Comparison of ENCODE assay signal across 8 cellular contexts in the genomic region with DNA sequence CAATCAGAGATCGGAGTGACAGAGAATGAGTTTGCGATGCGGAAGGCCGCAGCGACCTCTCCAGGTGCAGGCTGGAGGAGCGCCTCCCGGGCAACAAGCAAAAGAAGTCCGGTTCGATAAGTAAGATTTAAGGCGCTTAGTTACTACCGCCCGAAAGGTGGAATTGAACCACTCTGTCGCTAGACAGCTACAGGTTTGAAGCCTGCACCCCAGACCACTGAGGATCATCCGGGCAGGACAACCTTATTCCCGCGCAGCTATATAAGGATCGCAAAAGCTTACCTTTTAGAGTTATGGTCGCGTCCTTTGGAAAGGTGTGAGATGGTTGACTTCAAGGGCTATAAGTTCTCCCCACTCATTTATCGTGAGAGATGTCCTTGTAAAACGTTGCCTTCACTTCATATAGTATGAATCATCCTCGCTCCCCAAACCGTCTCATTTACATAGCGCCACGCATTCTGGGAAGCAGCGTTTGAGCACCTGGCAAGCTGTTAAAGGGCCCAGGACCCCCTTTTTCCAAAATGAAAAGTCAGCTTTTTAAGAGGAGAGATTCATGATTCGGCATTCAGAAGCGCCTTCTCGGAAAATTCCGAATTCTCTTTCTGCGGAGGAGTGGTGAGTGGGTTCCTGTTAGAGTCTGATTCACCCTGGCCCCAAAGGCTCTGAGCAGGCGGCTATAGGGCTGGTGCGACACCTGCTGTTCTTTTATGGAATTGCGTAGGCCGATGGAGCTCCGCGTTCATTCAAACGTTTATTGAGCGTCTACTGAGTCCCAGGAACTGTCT. TPM values are rescaled to one million over a fixed set of nuclear protein-coding genes. Genes with fewer than 3 reads are reported as not detected.
DNase-seq lines count a peak whose midpoint lies in the region; ATAC-seq and TF ChIP-seq lines count a peak whose summit lies in the region.

No MANE protein-coding gene starts in this region.

- peak overlapping the region; percentile 74 for H2AFZ ChIP-seq in OCI-LY7 (ENCODE audit: low read length)

- H3K9me3 ChIP-seq in OCI-LY7 (ENCODE audit: low read length): no peaks in the 10 kb centered on the region
- H3K9me3 ChIP-seq in esophagus (ENCODE audit: control insufficient read depth in 2 of 2, insufficient read depth in 1 of 2, low read depth in 1 of 2, low read length in 1 of 2): no peaks in the 10 kb centered on the region

- H3K4me3 ChIP-seq in OCI-LY7 (ENCODE audit: low read depth, low read length, poor library complexity, severe bottlenecking) (peak overlapping the region; percentile 71), esophagus (ENCODE audit: low read depth in 1 of 2, low read length in 2 of 2) (peak overlapping the region; percentile 30 to 51)

- TSS peak; percentile 98 for BruUV-seq in OCI-LY7 (replicated peaks; lab: Mats Ljungman, UMichigan)

- DNase-seq in DMS114 treated with DMSO at 0.1 percent for 48 hours (lab: John Stamatoyannopoulos, UW; ENCODE audit: unreplicated experiment): peak; percentile 72
- peak; percentile 74 for DNase-seq in HuH-7.5 (ENCODE audit: low spot score)
- DNase-seq in OCI-LY7 (ENCODE audit: low spot score): peak; percentile 96
- DNase-seq in activated T-cell treated with anti-CD3 and anti-CD28 coated beads, Interleukin-2, amount 50 U/mL, for 1 hour: peak; percentile 90
- peak; percentile 90 for DNase-seq in myocyte (ENCODE audit: low read depth)
- DNase-seq in stimulated activated CD8-positive, alpha-beta memory T cell treated with anti-CD3 and anti-CD28 coated beads, Interleukin-7, amount 100 ng/mL, for 4 hours (ENCODE audit: low read depth in 2 of 2): peak; percentile 82 to 90

- POLR2A ChIA-PET in OCI-LY7 (lab: Charles Lee): interaction anchor here (0.6 to 1.3 kb wide), 5 partner anchors 9 to 110 kb away, joined by 3 to 7 read pairs (median 4); no protein-coding TSS in a partner anchor

- peak; percentile 97 for TF ChIP-seq CTCF in OCI-LY7 (conservative IDR thresholded peaks at IDR 0.05; ENCODE audit: low read length)

- no peaks in the 10 kb centered on the region for H3K9me2 ChIP-seq in OCI-LY7 (ENCODE audit: insufficient read depth, low read length)

- H3K4me1 ChIP-seq in OCI-LY7 (ENCODE audit: insufficient read depth, low read length, poor library complexity, severe bottlenecking) (peaks cover 29% of the 10 kb centered on the region), esophagus (ENCODE audit: control insufficient read depth in 2 of 2, insufficient read depth in 2 of 2, low read length in 1 of 2) (peaks cover 0 to 3% of the 10 kb centered on the region in 2 donors)

- H3K27ac ChIP-seq in OCI-LY7 (ENCODE audit: low read depth, low read length, poor library complexity, severe bottlenecking) (peak overlapping the region; percentile 83), esophagus (ENCODE audit: low read depth in 2 of 2, low read length in 1 of 2) (peak overlapping the region; percentile 88 to 92)

- WGBS in esophagus, 2 donors: 0% methylated on average over 39 of the region's 39 CpGs

- H3K4me2 ChIP-seq in OCI-LY7 (ENCODE audit: low read length): peak overlapping the region; percentile 86

- CTCF ChIA-PET in OCI-LY7 (lab: Charles Lee; ENCODE audit: unreplicated experiment): interaction anchor here (0.6 to 1.5 kb wide), 9 partner anchors 8 to 167 kb away, joined by 3 to 7 read pairs (median 4); a partner anchor contains a TSS

- H3K36me3 ChIP-seq in OCI-LY7 (ENCODE audit: insufficient read depth, low read length) (no peaks in the 10 kb centered on the region), esophagus (ENCODE audit: control insufficient read depth in 2 of 2, insufficient read depth in 2 of 2, low read length in 1 of 2) (no peaks in the 10 kb centered on the region)

- intact Hi-C loops in OCI-LY7 (cut with micrococcal nuclease; ENCODE audit: unreplicated experiment): loop anchor here (1.0 kb wide), 4 partner anchors 32 to 72 kb away; a partner anchor contains a TSS

- no peaks in the 10 kb centered on the region; the same call in 1 of the 2 replicates for H3K79me2 ChIP-seq in OCI-LY7 (ENCODE audit: insufficient read depth, low read depth, low read length)

- no peaks in the 10 kb centered on the region for H3K27me3 ChIP-seq in esophagus (ENCODE audit: control insufficient read depth in 1 of 2, insufficient read depth in 2 of 2, low read length in 2 of 2)

- no peaks in the 10 kb centered on the region for H4K20me1 ChIP-seq in OCI-LY7 (ENCODE audit: insufficient read depth, low read length)

- peak; percentile 72 for ATAC-seq in GM21447 (IDR thresholded peaks at IDR 0.05; ENCODE audit: unreplicated experiment)

RNA-seq across cellular contexts. Expression of a gene that starts 10.8 kb away (rescaled TPM):
- 1.2 and 2.3 TPM in 2 replicates for total RNA-seq in OCI-LY7 (2014; rRNA removed; shearing (Covaris generic))
- 2.1 and 2.4 TPM in 2 replicates for total RNA-seq in OCI-LY7 (2022)
- 10 to 100 TPM in 1 of 2 donors, 1 to 10 TPM in 1; 1.1 to 13.8 TPM for polyA plus RNA-seq in esophagus
- total RNA-seq in myocyte: 2.0 and 4.1 TPM in 2 replicates
- 0.79 TPM for polyA plus RNA-seq in myocyte (2012)

RNA-seq across cellular contexts. Expression of a gene that starts 18.2 kb away (rescaled TPM):
- 1.5 and 8.6 TPM in 2 replicates for total RNA-seq in OCI-LY7 (2014; rRNA removed; shearing (Covaris generic))
- total RNA-seq in OCI-LY7 (2022) (7.6 and 9.1 TPM in 2 replicates), myocyte (120 and 139 TPM in 2 replicates)
- polyA plus RNA-seq in esophagus: 1 to 10 TPM; 2.4 to 5.1 TPM
- 116 TPM for polyA plus RNA-seq in myocyte (2012)

RNA-seq across cellular contexts. Expression of a gene that starts 19.6 kb away (rescaled TPM):
- 1.4 and 1.6 TPM in 2 replicates for total RNA-seq in OCI-LY7 (2014; rRNA removed; shearing (Covaris generic))
- total RNA-seq in OCI-LY7 (2022) (2.8 and 2.9 TPM in 2 replicates), myocyte (0.26 and 0.64 TPM in 2 replicates)
- polyA plus RNA-seq in esophagus: 1 to 10 TPM; 2.3 to 2.5 TPM
- 1.5 TPM for polyA plus RNA-seq in myocyte (2012)

RNA-seq across cellular contexts. Expression of a gene that starts 28.6 kb away (rescaled TPM):
- 37.4 and 62.8 TPM in 2 replicates for total RNA-seq in OCI-LY7 (2014; rRNA removed; shearing (Covaris generic))
- total RNA-seq in OCI-LY7 (2022): 39.6 and 51.6 TPM in 2 replicates
- 10 to 100 TPM; 35.5 to 36.5 TPM for polyA plus RNA-seq in esophagus
- 54.9 and 75.2 TPM in 2 replicates for total RNA-seq in myocyte
- 49.3 TPM for polyA plus RNA-seq in myocyte (2012)

RNA-seq across cellular contexts. Expression of a gene that starts 54.9 kb away (rescaled TPM):
- 125 and 126 TPM in 2 replicates for total RNA-seq in OCI-LY7 (2014; rRNA removed; shearing (Covaris generic))
- total RNA-seq in OCI-LY7 (2022) (46.2 and 59.4 TPM in 2 replicates), myocyte (60.8 and 78.3 TPM in 2 replicates)
- polyA plus RNA-seq in esophagus: 10 to 100 TPM; 33.3 to 33.4 TPM
- polyA plus RNA-seq in myocyte (2012): 96.4 TPM

Comparison
In these comparisons a context has a peak if more than half of its experiments do, and no peak if none do; other contexts are left out.
1. Peak in every context shown above with its lines: DNase-seq, ATAC-seq, H3K4me3 ChIP-seq and H3K27ac ChIP-seq.
2. RNA of a gene that starts 18.2 kb away (total RNA-seq): 120 to 139 TPM in myocyte; 1.5 to 9.1 TPM in OCI-LY7; every median in the first group is over 10 times any median in the second.